8 cellular contexts compared by ENCODE assay signal in genomic region chr1:185315364-185316108, GRCh38. TPM values are rescaled to one million over a fixed set of nuclear protein-coding genes. Genes with fewer than 3 reads are reported as not detected.
DNase-seq lines count a peak whose midpoint lies in the region; ATAC-seq and TF ChIP-seq lines count a peak whose summit lies in the region.

No MANE protein-coding gene starts in this region.

- intact Hi-C loops in PC-9 (cut with micrococcal nuclease; ENCODE audit: unreplicated experiment) = loop anchor here (2.0 to 10.0 kb wide), 2 partner anchors 279 to 919 kb away; no protein-coding TSS in a partner anchor

- POLR2A ChIA-PET in AG04450 (lab: Yijun Ruan, JAX) (interaction anchor here (1.6 kb wide), 1 partner anchor 168 kb away, joined by 7 read pairs; no protein-coding TSS in a partner anchor), PC-9 (lab: Charles Lee; ENCODE audit: unreplicated experiment) (interaction anchor here (0.5 to 0.7 kb wide), 2 partner anchors 118 to 280 kb away, joined by 3 read pairs; no protein-coding TSS in a partner anchor)

- peak overlapping the region; percentile 94 for H2AFZ ChIP-seq in PC-9

- peaks cover 58% of the 10 kb centered on the region for H3K4me1 Mint-ChIP-seq in nephron

- TF ChIP-seq CTCF in AG04450 (IDR thresholded peaks at IDR 0.05; ENCODE audit: low read depth, low read length) (no peak), PC-9 (conservative IDR thresholded peaks at IDR 0.05) (no peak), nephron (IDR thresholded peaks at IDR 0.05; ENCODE audit: unreplicated experiment in 3 of 3) (no peak)

- no peaks in the 10 kb centered on the region for H3K27me3 ChIP-seq in AG04450 (ENCODE audit: control insufficient read depth, insufficient read depth, low read length)
- no peaks in the 10 kb centered on the region for H3K27me3 ChIP-seq in PC-9 (ENCODE audit: insufficient read depth, low read depth)
- no peaks in the 10 kb centered on the region for H3K27me3 ChIP-seq in ectodermal cell (ENCODE audit: control insufficient read depth, insufficient read depth, low read length, poor library complexity, severe bottlenecking)

- no peak overlapping the region for H3K27ac ChIP-seq in AG04450 (ENCODE audit: low read depth, low read length)
- no peak overlapping the region; the same call in 1 of the 2 replicates for H3K27ac ChIP-seq in PC-9
- no peak overlapping the region for H3K27ac ChIP-seq in ectodermal cell (ENCODE audit: insufficient read depth, low read depth, low read length, poor library complexity, severe bottlenecking)

- H3K9me3 ChIP-seq in AG04450 (ENCODE audit: control insufficient read depth, insufficient read depth, low read length) = peaks cover 3% of the 10 kb centered on the region; the same call in 1 of the 2 replicates
- H3K9me3 ChIP-seq in PC-9 (ENCODE audit: insufficient read depth, low read depth) = no peaks in the 10 kb centered on the region
- no peaks in the 10 kb centered on the region for H3K9me3 ChIP-seq in ectodermal cell (ENCODE audit: control insufficient read depth, low read length)

- no peaks in the 10 kb centered on the region for H3K9me2 ChIP-seq in PC-9 (ENCODE audit: insufficient read depth)

- H4K20me1 ChIP-seq in PC-9 (ENCODE audit: insufficient read depth) = peaks cover 42% of the 10 kb centered on the region

- peak overlapping the region; percentile 97 for H3K4me2 ChIP-seq in PC-9

- H3K4me1 ChIP-seq in PC-9 (replicated peaks; ENCODE audit: insufficient read depth) (peaks cover 37% of the 10 kb centered on the region), ectodermal cell (ENCODE audit: control insufficient read depth, insufficient read depth, low read length) (peaks cover 5% of the 10 kb centered on the region)

- peak overlapping the region; percentile 94 to 99 (median 94) for H3K4me3 Mint-ChIP-seq in nephron

- WGBS in ectodermal cell, 2 experiments = 4 to 8% methylated on average over 8 of the region's 8 CpGs

- no TSS peak for BruUV-seq in PC-9 (replicated peaks; lab: Mats Ljungman, UMichigan)

- CTCF ChIA-PET in AG04450 (lab: Charles Lee) (interaction anchor here (0.6 to 1.2 kb wide), 4 partner anchors 77 to 1407 kb away, joined by 3 to 6 read pairs (median 4); no protein-coding TSS in a partner anchor), PC-9 (lab: Charles Lee) (no interaction called here)

- ATAC-seq in GM21367 (IDR thresholded peaks at IDR 0.05; ENCODE audit: unreplicated experiment) (peak; percentile 1), GM21576 (IDR thresholded peaks at IDR 0.05; ENCODE audit: unreplicated experiment) (no peak), HG02938 (IDR thresholded peaks at IDR 0.05; ENCODE audit: unreplicated experiment) (no peak)

- H3K27ac Mint-ChIP-seq in nephron = peak overlapping the region; percentile 96 to 99 (median 96)

- H3K9me3 Mint-ChIP-seq in nephron = no peaks in the 10 kb centered on the region

- no peak for DNase-seq in AG04450 (ENCODE audit: low read depth, low spot score)
- DNase-seq in PC-9 = no peak
- no peak for DNase-seq in hepatic stellate cell (ENCODE audit: low spot score)

- H3K79me2 ChIP-seq in PC-9 (ENCODE audit: low read depth) = peaks cover 61% of the 10 kb centered on the region

- H3K4me3 ChIP-seq in AG04450 (ENCODE audit: low read depth, low read length) = peak overlapping the region; percentile 83
- peak overlapping the region; percentile 97 for H3K4me3 ChIP-seq in PC-9
- peak overlapping the region; percentile 90 for H3K4me3 ChIP-seq in ectodermal cell (ENCODE audit: insufficient read depth, low read depth, low read length)

- H3F3A ChIP-seq in PC-9 (ENCODE audit: insufficient read depth, low read depth) = peaks cover 9% of the 10 kb centered on the region; the same call in 1 of the 2 replicates

- 0 out of 2 replicates have a peak, but pooled peaks cover 12% of the 10 kb centered on the region for H3K36me3 ChIP-seq in PC-9 (ENCODE audit: low read depth)
- peaks cover 7% of the 10 kb centered on the region for H3K36me3 ChIP-seq in ectodermal cell (ENCODE audit: control insufficient read depth, insufficient read depth, low read length)

- H3K36me3 Mint-ChIP-seq in nephron (ENCODE audit: low read depth) = peaks cover 11% of the 10 kb centered on the region

- no peaks in the 10 kb centered on the region for H3K27me3 Mint-ChIP-seq in nephron (ENCODE audit: low read depth)

RNA-seq across cellular contexts. Expression of gene IVNS1ABP, which starts 1.5 kb away (rescaled TPM):
- 48.9 and 59.6 TPM in 2 replicates for polyA plus RNA-seq in AG04450 (2011; rRNA removed)
- 43.6 and 70.0 TPM in 2 replicates for polyA minus RNA-seq in AG04450 (2011; rRNA and poly(A)+ RNA removed)
- total RNA-seq in PC-9 (2021) = 38.8 and 44.3 TPM in 2 replicates
- polyA plus RNA-seq in ectodermal cell (2013, experiment 1 of 4) = 159 TPM
- 171 TPM for polyA plus RNA-seq in ectodermal cell (2013, experiment 2 of 4)
- 111 TPM for polyA plus RNA-seq in ectodermal cell (2013, experiment 3 of 4)
- 116 TPM for polyA plus RNA-seq in ectodermal cell (2013, experiment 4 of 4)
